Comparison of ENCODE assay signal across 21 cellular contexts in the genomic region with DNA sequence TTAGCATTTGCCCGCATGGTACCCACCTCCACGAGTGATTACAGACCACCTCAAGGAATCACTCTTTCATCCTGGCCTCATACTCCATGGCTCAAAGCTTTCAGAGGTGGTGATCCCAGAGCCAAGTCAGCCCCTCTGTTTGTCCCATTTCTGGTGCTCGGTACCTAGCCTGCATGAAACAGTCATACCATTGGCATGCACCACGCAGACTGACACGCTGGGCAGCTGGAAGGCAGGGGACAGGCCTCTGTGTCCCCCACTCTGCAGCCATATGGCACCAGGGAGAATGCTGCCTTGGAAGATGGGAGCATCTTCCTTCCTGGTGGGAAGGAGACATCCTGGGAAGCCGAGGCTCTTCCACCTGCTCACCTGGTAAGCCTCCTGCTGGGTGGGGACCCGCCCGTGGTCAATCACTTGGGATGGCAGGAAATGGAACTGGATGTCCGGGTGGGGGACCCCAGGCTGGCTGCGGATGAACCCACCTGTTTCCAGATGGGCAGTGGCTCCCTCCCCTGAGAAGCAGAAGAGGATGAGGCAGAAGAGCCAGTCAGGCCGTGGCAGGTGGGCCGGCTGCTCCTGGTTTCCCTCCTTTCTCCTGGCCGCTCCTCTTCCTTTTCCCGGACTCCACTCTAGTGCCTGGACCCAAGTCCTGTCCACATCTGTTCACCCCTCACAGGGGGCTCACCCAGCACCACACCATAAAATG. TPM values are rescaled to one million over a fixed set of nuclear protein-coding genes. Genes with fewer than 3 reads are reported as not detected.
"Had no signal": no experiment of that assay in that cellular context is flagged by ENCODE, and none has a peak within 500 bp of the region (broad histone marks: within the 10 kb centered on the region; RNA-seq: fewer than 3 reads in every experiment).

No MANE protein-coding gene starts in this region.

- H3K27ac ChIP-seq: heart right ventricle, lower lobe of right lung, neural progenitor cell, prostate gland, right atrium auricular region, skin epidermis, thyroid gland had no signal

- H3K4me3 ChIP-seq: heart right ventricle, lower lobe of right lung, neural progenitor cell, prostate gland, right atrium auricular region, skin epidermis, thyroid gland had no signal

- H3K9ac ChIP-seq: neural progenitor cell had no signal

- H3K27me3 ChIP-seq: neural progenitor cell, right atrium auricular region, thyroid gland had no signal

- ATAC-seq: activated naive CD8-positive, alpha-beta T cell treated with anti-CD3 and anti-CD28 coated beads, Interleukin-2, amount 50 U/mL, for 24 hours; heart right ventricle; lower lobe of right lung; naive thymus-derived CD8-positive, alpha-beta T cell; WTC11 had no signal

- H3K4me2 ChIP-seq: neural progenitor cell had no signal

- FAIRE-seq: endometrium, keratinocyte, urothelium cell line had no signal

- H3K9me3 ChIP-seq: heart right ventricle, lower lobe of right lung, prostate gland, right atrium auricular region, thyroid gland had no signal

- DNase-seq: activated CD8-positive, alpha-beta memory T cell treated with anti-CD3 and anti-CD28 coated beads, Interleukin-2, amount 50 U/mL, for 4 hours; activated naive CD4-positive, alpha-beta T cell treated with anti-CD3 and anti-CD28 coated beads, Interleukin-2, amount 50 U/mL, for 16 hours; activated naive CD8-positive, alpha-beta T cell treated with anti-CD3 and anti-CD28 coated beads, Interleukin-2, amount 50 U/mL, for 24 hours; activated T-cell treated with anti-CD3 and anti-CD28 coated beads, Interleukin-2, amount 50 U/mL, for 48 hours; effector CD4-positive, alpha-beta T cell; heart right ventricle; lower lobe of right lung; naive thymus-derived CD8-positive, alpha-beta T cell; stimulated activated CD4-positive, alpha-beta T cell treated with anti-CD3 and anti-CD28 coated beads, Interleukin-15, amount 100 ng/mL, for 24 hours; stimulated activated CD8-positive, alpha-beta memory T cell treated with anti-CD3 and anti-CD28 coated beads, Interleukin-4, amount 100 ng/mL, for 48 hours; stimulated activated naive CD4-positive, alpha-beta T cell; T1000; thyroid gland had no signal

- H2AFZ ChIP-seq: neural progenitor cell had no signal

- H3K4me1 ChIP-seq: heart right ventricle, lower lobe of right lung, neural progenitor cell, prostate gland, right atrium auricular region had no signal

- H3K36me3 ChIP-seq: heart right ventricle, neural progenitor cell, thyroid gland had no signal

RNA-seq across cellular contexts. Expression of a gene that starts 26.9 kb away (rescaled TPM):
- polyA plus RNA-seq: keratinocyte had no signal

RNA-seq across cellular contexts. Expression of a gene that starts 27.1 kb away (rescaled TPM):
- total RNA-seq: naive thymus-derived CD8-positive, alpha-beta T cell had no signal
- polyA plus RNA-seq: keratinocyte had no signal
